In the genomic region with DNA sequence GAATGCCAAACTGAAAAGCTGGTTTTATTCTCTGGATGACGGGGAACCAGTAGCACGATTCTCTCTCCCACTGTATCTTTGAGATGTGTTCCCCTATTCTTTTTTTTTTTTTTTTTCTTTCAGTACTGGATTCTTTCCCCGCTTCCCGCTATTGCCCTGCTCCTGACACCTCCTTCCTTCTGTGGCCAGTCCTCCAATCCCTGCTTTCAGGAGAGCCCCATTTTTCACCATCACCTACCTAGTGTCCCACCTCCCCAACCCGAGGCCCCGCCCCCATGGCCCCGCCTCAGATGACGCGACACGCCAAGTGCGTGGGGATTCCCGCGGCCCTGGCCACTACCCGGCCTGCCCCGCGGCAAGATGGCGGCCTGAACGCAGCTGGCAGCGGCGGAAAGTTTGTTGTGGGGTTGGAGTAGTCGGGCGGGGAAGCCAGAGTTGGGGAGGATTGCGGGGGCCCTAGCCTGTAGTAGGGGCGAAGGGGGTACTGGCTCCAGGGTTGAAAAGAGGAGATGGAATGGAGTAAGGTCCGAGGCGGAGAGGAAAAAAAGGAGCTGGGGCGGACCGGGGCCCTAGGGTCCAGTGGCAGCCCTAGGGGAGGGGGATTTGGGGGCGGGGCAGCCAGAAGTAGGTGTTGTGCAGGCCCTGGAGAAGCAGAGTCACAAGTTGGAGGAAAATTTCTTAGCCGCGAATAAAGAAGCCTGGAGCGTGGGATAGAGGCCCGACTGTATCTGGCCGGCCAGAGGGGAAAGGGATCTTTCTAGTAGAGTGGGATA, we compare ENCODE assay signal across 8 cellular contexts. TPM values are rescaled to one million over a fixed set of nuclear protein-coding genes. Genes with fewer than 3 reads are reported as not detected.
A peak's percentile ranks its signal among the peaks of the same experiment; 100 is the strongest.
DNase-seq lines count a peak whose midpoint lies in the region; ATAC-seq, FAIRE-seq and TF ChIP-seq lines count a peak whose summit lies in the region.

A gene with protein sequence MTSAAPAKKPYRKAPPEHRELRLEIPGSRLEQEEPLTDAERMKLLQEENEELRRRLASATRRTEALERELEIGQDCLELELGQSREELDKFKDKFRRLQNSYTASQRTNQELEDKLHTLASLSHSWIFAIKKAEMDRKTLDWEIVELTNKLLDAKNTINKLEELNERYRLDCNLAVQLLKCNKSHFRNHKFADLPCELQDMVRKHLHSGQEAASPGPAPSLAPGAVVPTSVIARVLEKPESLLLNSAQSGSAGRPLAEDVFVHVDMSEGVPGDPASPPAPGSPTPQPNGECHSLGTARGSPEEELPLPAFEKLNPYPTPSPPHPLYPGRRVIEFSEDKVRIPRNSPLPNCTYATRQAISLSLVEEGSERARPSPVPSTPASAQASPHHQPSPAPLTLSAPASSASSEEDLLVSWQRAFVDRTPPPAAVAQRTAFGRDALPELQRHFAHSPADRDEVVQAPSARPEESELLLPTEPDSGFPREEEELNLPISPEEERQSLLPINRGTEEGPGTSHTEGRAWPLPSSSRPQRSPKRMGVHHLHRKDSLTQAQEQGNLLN (plus strand): TSS at position 336 of the 773 bp plus-strand sequence. CDS start 21,432 bp downstream, outside the sequence.

- H3K4me3 ChIP-seq in AG10803 (ENCODE audit: low read length) (peak within 1 kb of the TSS; percentile 85), HepG2 (replicated peaks in 1 of 3; ENCODE audit: insufficient read depth in 1 of 3, low read depth in 2 of 3, low read length in 3 of 3) (peak within 1 kb of the TSS; percentile 78 to 97 (median 81))

- no peaks in the 10 kb centered on the region; a peak in 1 of 5 replicates for H3K36me3 ChIP-seq in HepG2 (replicated peaks in 1 of 2; ENCODE audit: control insufficient read depth in 1 of 2, insufficient read depth in 2 of 2, low read length in 2 of 2)

- H2AFZ ChIP-seq in HepG2 (ENCODE audit: low read length), result peak within 1 kb of the TSS; percentile 99

- peak within 1 kb of the TSS; percentile 62 for H3K27ac ChIP-seq in HepG2 (ENCODE audit: extremely low read length, insufficient read depth, low read length)

- peaks cover 53% of the 10 kb centered on the region for H3K4me1 ChIP-seq in HepG2 (ENCODE audit: insufficient read depth, low read length)

- H3K9me3 ChIP-seq in HepG2 (ENCODE audit: low read length), result no peaks in the 10 kb centered on the region

- FAIRE-seq in HepG2 (lab: Jason Lieb, UNC), result no peak

- no TSS peak for BruUV-seq in HepG2 (replicated peaks; lab: Mats Ljungman, UMichigan)

- TF ChIP-seq EP300 in HepG2 (IDR thresholded peaks at IDR 0.05; ENCODE audit: low read depth in 2 of 2, low read length in 2 of 2), result peak in 1 of 2 experiments; percentile 46; a peak in 1 of 4 replicates
- TF ChIP-seq EP300 in HepG2 (CRISPR knock-in tag; IDR thresholded peaks at IDR 0.05; ENCODE audit: borderline replicate concordance), result 0 out of 2 replicates have a peak, but pooled peaks have one; percentile 11

- H3K4me2 ChIP-seq in HepG2 (ENCODE audit: low read depth, low read length), result peak within 1 kb of the TSS; percentile 99

- intact Hi-C loops in HepG2 (cut with micrococcal nuclease; ENCODE audit: unreplicated experiment), result loop anchor here (2.0 kb wide), 1 partner anchor 13 kb away; no protein-coding TSS in a partner anchor

- TF ChIP-seq POLR2A in HepG2 (IDR thresholded peaks at IDR 0.05; ENCODE audit: insufficient read depth in 1 of 2, low read depth in 2 of 2, low read length in 2 of 2), result peak; percentile 75 to 88

- CTCF ChIA-PET in HepG2 (lab: Yijun Ruan, JAX; ENCODE audit: low intra/inter-chr PET ratio, low total read pairs), result no interaction called here

- no peaks in the 10 kb centered on the region for H4K20me1 ChIP-seq in HepG2 (ENCODE audit: insufficient read depth, low read length)

- in situ Hi-C loops in HepG2 (cut with HindIII; ENCODE audit: extremely low pct_ligation_motif_present, low pct_unique_long_range_greater_than_20kb), result no loop called here

- no peaks in the 10 kb centered on the region; a peak in 1 of 5 replicates for H3K27me3 ChIP-seq in HepG2 (ENCODE audit: control insufficient read depth in 1 of 2, insufficient read depth in 2 of 2, low read length in 2 of 2)

- WGBS in HepG2 (ENCODE audit: low lambda C conversion rate), result under 1% methylated on average over 34 of the region's 34 CpGs

- no peak for TF ChIP-seq CTCF in AG10803 (conservative IDR thresholded peaks at IDR 0.05; ENCODE audit: low read length)
- 0 out of 2 replicates have a peak, but pooled peaks have one; percentile 21 for TF ChIP-seq CTCF in HepG2 (CRISPR knock-in tag; IDR thresholded peaks at IDR 0.05)

- POLR2A ChIA-PET in HepG2 (lab: Yijun Ruan, JAX), result interaction anchor here (0.7 to 6.5 kb wide), 16 partner anchors 9 to 493 kb away, joined by 3 to 141 read pairs (median 5); a partner anchor contains a TSS

- H3K79me2 ChIP-seq in HepG2 (ENCODE audit: insufficient read depth, low read length), result peaks cover 39% of the 10 kb centered on the region

- H3K9ac ChIP-seq in HepG2 (ENCODE audit: insufficient read depth, low read depth, low read length), result peak within 1 kb of the TSS; percentile 89

- DNase-seq in AG10803 (ENCODE audit: low read depth) (peak; percentile 71), NCI-H748 treated with DMSO at 0.1 percent for 48 hours (lab: John Stamatoyannopoulos, UW) (peak; percentile 88), dermis blood vessel endothelial cell (peak; percentile 90), HepG2 (ENCODE audit: low spot score) (peak; percentile 80)
- peak; percentile 97 to 99 for DNase-seq in activated CD4-positive, alpha-beta T cell treated with anti-CD3 and anti-CD28 coated beads, Interleukin-2, amount 50 U/mL, for 4 hours
- DNase-seq in stimulated activated CD4-positive, alpha-beta T cell treated with anti-CD3 and anti-CD28 coated beads, Interleukin-2, amount 100 ng/mL, for 48 hours, result peak; percentile 99

- ATAC-seq in GM19043 (IDR thresholded peaks at IDR 0.05; ENCODE audit: low read depth, unreplicated experiment) (peak; percentile 90), HG03460 (IDR thresholded peaks at IDR 0.05; ENCODE audit: unreplicated experiment) (peak; percentile 98), HepG2 (peak; percentile 99)

- TF ChIP-seq RAD21 in HepG2 (CRISPR knock-in tag; IDR thresholded peaks at IDR 0.05), result no peak

TF ChIP-seq in HepG2, 621 proteins besides CTCF, POLR2A, EP300 and RAD21 (continues in another document):
- TF ChIP-seq, protein P1, sequence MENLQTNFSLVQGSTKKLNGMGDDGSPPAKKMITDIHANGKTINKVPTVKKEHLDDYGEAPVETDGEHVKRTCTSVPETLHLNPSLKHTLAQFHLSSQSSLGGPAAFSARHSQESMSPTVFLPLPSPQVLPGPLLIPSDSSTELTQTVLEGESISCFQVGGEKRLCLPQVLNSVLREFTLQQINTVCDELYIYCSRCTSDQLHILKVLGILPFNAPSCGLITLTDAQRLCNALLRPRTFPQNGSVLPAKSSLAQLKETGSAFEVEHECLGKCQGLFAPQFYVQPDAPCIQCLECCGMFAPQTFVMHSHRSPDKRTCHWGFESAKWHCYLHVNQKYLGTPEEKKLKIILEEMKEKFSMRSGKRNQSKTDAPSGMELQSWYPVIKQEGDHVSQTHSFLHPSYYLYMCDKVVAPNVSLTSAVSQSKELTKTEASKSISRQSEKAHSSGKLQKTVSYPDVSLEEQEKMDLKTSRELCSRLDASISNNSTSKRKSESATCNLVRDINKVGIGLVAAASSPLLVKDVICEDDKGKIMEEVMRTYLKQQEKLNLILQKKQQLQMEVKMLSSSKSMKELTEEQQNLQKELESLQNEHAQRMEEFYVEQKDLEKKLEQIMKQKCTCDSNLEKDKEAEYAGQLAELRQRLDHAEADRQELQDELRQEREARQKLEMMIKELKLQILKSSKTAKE (CRISPR knock-in tag; IDR thresholded peaks at IDR 0.05; ENCODE audit: borderline replicate concordance), result peak; percentile 25; the same call in 1 of the 2 replicates
- peak; percentile 46 for TF ChIP-seq TEAD3 (CRISPR knock-in tag; optimal IDR thresholded peaks at IDR 0.05; ENCODE audit: borderline replicate concordance)

RNA-seq across cellular contexts. Expression of the gene that starts here (rescaled TPM):
- 12.6 and 17.9 TPM in 2 replicates for total RNA-seq in dermis blood vessel endothelial cell
- total RNA-seq in HepG2 (2016; rRNA removed; fragmentation: Illumina TruSeq; extraction: Trizol), result 10.2 and 15.7 TPM in 2 replicates
- total RNA-seq in HepG2 (2016; cell fraction: cytosol; rRNA removed; fragmentation: Illumina TruSeq; extraction: Trizol; ENCODE audit: low read depth), result 6.4 and 7.2 TPM in 2 replicates
- total RNA-seq in HepG2 (2016; cell fraction: insoluble cytoplasmic fraction; rRNA removed; fragmentation: Illumina TruSeq; extraction: Trizol), result 12.5 and 16.8 TPM in 2 replicates
- total RNA-seq in HepG2 (2016; cell fraction: membrane; rRNA removed; fragmentation: Illumina TruSeq; extraction: Trizol), result 7.9 and 8.5 TPM in 2 replicates
- 22.6 and 23.5 TPM in 2 replicates for total RNA-seq in HepG2 (2016; cell fraction: nucleus; rRNA removed; fragmentation: Illumina TruSeq; extraction: Trizol)
- polyA plus RNA-seq in HepG2 (2011; rRNA removed), result 41.6 and 48.3 TPM in 2 replicates
- polyA plus RNA-seq in HepG2 (2011; cell fraction: cytosol; rRNA removed), result 19.2 and 22.0 TPM in 2 replicates
- 220 TPM in 2 replicates for polyA plus RNA-seq in HepG2 (2011; cell fraction: nucleus; rRNA removed)
- polyA plus RNA-seq in HepG2 (2012), result 27.3 and 28.6 TPM in 2 replicates
- 2.1 and 2.3 TPM in 2 replicates for polyA plus RNA-seq in HepG2 (2016; cell fraction: cytosol; fragmentation: Illumina TruSeq; extraction: Trizol; ENCODE audit: low read depth)
- polyA plus RNA-seq in HepG2 (2016; cell fraction: insoluble cytoplasmic fraction; fragmentation: Illumina TruSeq; extraction: Trizol; ENCODE audit: low read depth), result 13.6 and 18.5 TPM in 2 replicates
- 6.4 and 6.8 TPM in 2 replicates for polyA plus RNA-seq in HepG2 (2016; cell fraction: membrane; fragmentation: Illumina TruSeq; extraction: Trizol; ENCODE audit: low read depth)
- 89.6 and 90.5 TPM in 2 replicates for polyA plus RNA-seq in HepG2 (2016; cell fraction: nucleus; fragmentation: Illumina TruSeq; extraction: Trizol; ENCODE audit: insufficient read depth, low read depth)
- 17.3 and 27.1 TPM in 2 replicates for polyA minus RNA-seq in HepG2 (2011; rRNA and poly(A)+ RNA removed; ENCODE audit: low replicate concordance)
- 9.3 and 9.7 TPM in 2 replicates for polyA minus RNA-seq in HepG2 (2011; cell fraction: cytosol; rRNA and poly(A)+ RNA removed)
- 38.8 and 46.0 TPM in 2 replicates for polyA minus RNA-seq in HepG2 (2011; cell fraction: nucleus; rRNA and poly(A)+ RNA removed)

Comparison
In these comparisons a context has a peak if more than half of its experiments do, and no peak if none do; other contexts are left out.
1. Peak in every context shown above with its lines: DNase-seq, ATAC-seq, H3K4me3 ChIP-seq and H3K27ac ChIP-seq.